ENCODE assay signal across 14 cellular contexts in the genomic region with DNA sequence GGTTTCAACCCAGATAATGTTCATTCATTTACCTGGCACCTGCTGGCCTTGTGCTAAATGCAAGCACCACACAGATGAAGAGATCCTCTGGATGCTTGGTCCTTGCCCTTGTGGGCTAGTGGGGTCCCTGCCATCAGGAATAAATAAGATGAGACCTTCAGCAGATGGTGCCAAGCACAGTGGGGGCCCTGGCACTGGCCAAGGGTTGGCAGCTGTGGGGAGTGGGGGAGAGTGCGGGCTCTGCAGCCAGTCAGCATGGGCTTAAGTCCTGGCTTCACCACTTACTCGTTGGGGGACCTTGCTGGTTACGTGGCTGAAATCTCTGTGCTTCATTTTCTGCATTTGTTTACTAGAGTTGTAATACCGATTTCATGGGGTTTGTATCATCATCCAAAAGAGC.
"Had no signal": no experiment of that assay in that cellular context is flagged by ENCODE, and none has a peak within 500 bp of the region (broad histone marks: within the 10 kb centered on the region; RNA-seq: fewer than 3 reads in every experiment).

No MANE protein-coding gene starts in this region.

- H3K9me3 ChIP-seq: adrenal gland, transverse colon had no signal

- H3K4me3 ChIP-seq: adrenal gland, transverse colon had no signal

- ATAC-seq: foreskin keratinocyte; natural killer cell; stimulated activated memory B cell treated with anti-CD40 and anti-IgM and Interleukin-4, amounts not matched to agents 10 μg/mL and 1 μg/mL and 100 μg/mL, for 72 hours had no signal

- H3K4me1 ChIP-seq: foreskin keratinocyte had no signal

- H3K27ac ChIP-seq: adrenal gland, foreskin keratinocyte, transverse colon had no signal

- FAIRE-seq: TTC549 had no signal

- DNase-seq: activated CD4-positive, alpha-beta T cell treated with anti-CD3 and anti-CD28 coated beads, Interleukin-2, amount 10 ng/mL, durations not matched to agents 7 days and 5 days; activated naive CD4-positive, alpha-beta T cell treated with anti-CD3 and anti-CD28 coated beads for 36 hours; activated T-cell treated with anti-CD3 and anti-CD28 coated beads for 4 hours; adrenal gland; cortex of kidney; effector memory CD4-positive, alpha-beta T cell; foreskin keratinocyte; glutamatergic neuron; kidney glomerular epithelial cell; mesendoderm; natural killer cell; transverse colon had no signal

- H3K27me3 ChIP-seq: adrenal gland, foreskin keratinocyte, transverse colon had no signal
